In the genomic region with DNA sequence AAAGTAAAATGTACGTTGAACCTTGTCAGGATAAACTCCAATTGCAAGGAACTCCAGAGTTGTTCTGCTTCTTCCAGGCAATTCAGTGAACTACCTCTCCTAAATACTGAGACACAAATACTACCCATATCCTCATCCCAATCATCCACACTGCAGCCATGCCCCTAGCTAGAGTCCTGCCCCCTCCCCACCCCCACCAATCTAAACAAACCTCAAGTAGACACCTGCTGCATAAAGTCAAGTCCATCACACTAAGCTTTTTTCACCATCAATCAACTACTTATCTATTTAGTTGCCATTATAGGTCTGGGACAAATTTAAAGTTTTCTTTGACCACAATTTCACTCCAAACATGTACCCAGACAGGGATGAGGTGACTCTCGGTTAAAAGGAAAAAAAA, we compare ENCODE assay signal across 1 cellular context.
TF ChIP-seq lines count a peak whose summit lies in the region.

No MANE protein-coding gene starts in this region.

TF ChIP-seq in liver, 16 proteins besides CTCF, POLR2A, EP300 and RAD21 (continued from another document):
- TF ChIP-seq, protein P1, sequence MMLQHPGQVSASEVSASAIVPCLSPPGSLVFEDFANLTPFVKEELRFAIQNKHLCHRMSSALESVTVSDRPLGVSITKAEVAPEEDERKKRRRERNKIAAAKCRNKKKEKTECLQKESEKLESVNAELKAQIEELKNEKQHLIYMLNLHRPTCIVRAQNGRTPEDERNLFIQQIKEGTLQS (IDR thresholded peaks at IDR 0.05) = no peak
- no peak for TF ChIP-seq GABPA (IDR thresholded peaks at IDR 0.05 in 1 of 2, conservative IDR thresholded peaks at IDR 0.05 in 1 of 2)
- TF ChIP-seq HNF4G (IDR thresholded peaks at IDR 0.05) = no peak
- TF ChIP-seq TAF1 (conservative IDR thresholded peaks at IDR 0.05) = no peak
TF ChIP-seq in liver: peak in this region for 0.
